Comparison of ENCODE assay signal across 8 cellular contexts in genomic region chr1:205983925-205984725, GRCh38. TPM values are rescaled to one million over a fixed set of nuclear protein-coding genes. Genes with fewer than 3 reads are reported as not detected.
DNase-seq lines count a peak whose midpoint lies in the region; ATAC-seq and TF ChIP-seq lines count a peak whose summit lies in the region.

No MANE protein-coding gene starts in this region.

- intact Hi-C loops in mucosa of descending colon (cut with DNase I, micrococcal nuclease), result loop anchor here (5.0 to 10.0 kb wide), 2 partner anchors 121 to 123 kb away; no protein-coding TSS in a partner anchor

- DNase-seq in NCI-H2107 treated with DMSO at 0.1 percent for 48 hours (lab: John Stamatoyannopoulos, UW; ENCODE audit: unreplicated experiment) (peak; percentile 72), NCI-H2107 (lab: John Stamatoyannopoulos, UW) (no peak), HT-29 (ENCODE audit: low spot score) (peak; percentile 91), SKM-1 (lab: John Stamatoyannopoulos, UW; ENCODE audit: unreplicated experiment) (peak; percentile 81), epithelial cell of proximal tubule (ENCODE audit: low read depth) (no peak), mucosa of descending colon (peak in 2 of 3 donors; percentile 64 to 66), NCI-H2081 treated with DMSO at 0.1 percent for 48 hours (lab: John Stamatoyannopoulos, UW) (no peak)
- DNase-seq in activated CD8-positive, alpha-beta memory T cell treated with anti-CD3 and anti-CD28 coated beads, Interleukin-2, amount 50 U/mL, for 4 hours, result no peak

- H3K36me3 ChIP-seq in mucosa of descending colon (ENCODE audit: low read depth), result no peaks in the 10 kb centered on the region

- H3K4me3 ChIP-seq in epithelial cell of proximal tubule (ENCODE audit: low read depth, low read length), result no peak overlapping the region
- no peak overlapping the region for H3K4me3 ChIP-seq in mucosa of descending colon

- H3K9me3 ChIP-seq in mucosa of descending colon, result no peaks in the 10 kb centered on the region

- peak; percentile 93 for TF ChIP-seq CTCF in epithelial cell of proximal tubule (conservative IDR thresholded peaks at IDR 0.05; ENCODE audit: low read depth, low read length)
- peak; percentile 44 for TF ChIP-seq CTCF in mucosa of descending colon (IDR thresholded peaks at IDR 0.05)

- ATAC-seq in mucosa of descending colon, result peak; percentile 79

- no peaks in the 10 kb centered on the region for H3K4me1 ChIP-seq in mucosa of descending colon (ENCODE audit: low read depth)

RNA-seq across cellular contexts. Expression of gene RAB7B, which starts 19.1 kb away (rescaled TPM):
- total RNA-seq in HT-29 (2014; rRNA removed; shearing (Covaris generic)), result 9.0 and 10.5 TPM in 2 replicates
- not detected in 2 replicates for total RNA-seq in epithelial cell of proximal tubule
- total RNA-seq in mucosa of descending colon, result 1 to 10 TPM in 1 of 3 donors, under 1 TPM in 2; 0.69 to 1.3 (median 0.76) TPM

RNA-seq across cellular contexts. Expression of gene CTSE, which starts 39.6 kb away (rescaled TPM):
- 6.6 and 9.1 TPM in 2 replicates for total RNA-seq in HT-29 (2014; rRNA removed; shearing (Covaris generic))
- total RNA-seq in epithelial cell of proximal tubule, result 0.22 TPM in 1 of 2 replicates, not detected in the other
- total RNA-seq in mucosa of descending colon, result 10 to 100 TPM in 2 of 3 donors, 1 to 10 TPM in 1; 6.5 to 26.1 (median 17.7) TPM

RNA-seq across cellular contexts. Expression of gene SLC26A9, which starts 40.9 kb away (rescaled TPM):
- 0.37 and 0.43 TPM in 2 replicates for total RNA-seq in HT-29 (2014; rRNA removed; shearing (Covaris generic))
- not detected in 2 replicates for total RNA-seq in epithelial cell of proximal tubule
- not detected for total RNA-seq in mucosa of descending colon

Comparison
In these comparisons a context has a peak if more than half of its experiments do, and no peak if none do; other contexts are left out.
1. DNase-seq: peak in NCI-H2107 treated with DMSO at 0.1 percent for 48 hours (single experiment), HT-29 (single experiment), SKM-1 (single experiment) and mucosa of descending colon (2 of 3); none in NCI-H2107 (single experiment), epithelial cell of proximal tubule (single experiment), NCI-H2081 treated with DMSO at 0.1 percent for 48 hours (single experiment) and activated CD8-positive, alpha-beta memory T cell treated with anti-CD3 and anti-CD28 coated beads, Interleukin-2, amount 50 U/mL, for 4 hours (single experiment).